Comparison of ENCODE assay signal across 12 cellular contexts in the genomic region with DNA sequence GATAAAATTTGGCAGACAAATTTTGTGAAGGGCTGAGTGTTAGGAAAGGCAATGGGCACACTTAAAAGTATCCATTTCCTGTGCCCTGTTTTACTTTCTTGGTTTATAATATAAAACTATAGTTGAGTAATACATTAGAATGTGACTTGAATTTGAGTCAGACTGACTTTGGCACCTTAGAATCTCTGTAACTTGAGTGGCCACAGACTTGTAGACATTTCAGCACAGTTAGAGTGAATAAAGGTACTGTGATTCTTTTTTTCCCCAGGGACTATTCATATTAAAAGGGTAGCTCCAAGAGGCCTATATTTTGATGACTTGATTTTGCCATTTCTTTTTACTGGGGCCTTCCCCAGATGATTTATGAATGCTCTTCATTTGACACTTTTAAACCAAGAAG. TPM values are rescaled to one million over a fixed set of nuclear protein-coding genes. Genes with fewer than 3 reads are reported as not detected.
A peak's percentile ranks its signal among the peaks of the same experiment; 100 is the strongest.
DNase-seq lines count a peak whose midpoint lies in the region; ATAC-seq and TF ChIP-seq lines count a peak whose summit lies in the region.
"Had no signal": no experiment of that assay in that cellular context is flagged by ENCODE, and none has a peak within 500 bp of the region (broad histone marks: within the 10 kb centered on the region; RNA-seq: fewer than 3 reads in every experiment).

No MANE protein-coding gene starts in this region.

- H3K36me3 ChIP-seq in aorta (ENCODE audit: control insufficient read depth in 1 of 2, insufficient read depth in 2 of 2, low read length in 1 of 2) = no peaks in the 10 kb centered on the region
- H3K36me3 ChIP-seq: colonic mucosa had no signal

- H3K27ac Mint-ChIP-seq in activated CD8-positive, alpha-beta T cell treated with anti-CD3 and anti-CD28 coated beads for 36 hours = peak overlapping the region; percentile 87
- no peak overlapping the region for H3K27ac Mint-ChIP-seq in activated CD8-positive, alpha-beta T cell treated with anti-CD3 and anti-CD28 coated beads, Interleukin-2, amount 10 ng/mL, durations not matched to agents 7 days and 5 days
- peak overlapping the region; percentile 35 for H3K27ac Mint-ChIP-seq in activated B cell treated with CpG ODN at 0.5 μM for 24 hours

- DNase-seq in activated CD8-positive, alpha-beta T cell treated with anti-CD3 and anti-CD28 coated beads for 36 hours = no peak
- DNase-seq in activated CD8-positive, alpha-beta T cell treated with anti-CD3 and anti-CD28 coated beads, Interleukin-2, amount 10 ng/mL, durations not matched to agents 7 days and 5 days = no peak
- DNase-seq in activated B cell treated with CpG ODN at 0.5 μM for 24 hours (no peak), fibroblast of mammary gland (ENCODE audit: low read depth) (peak; percentile 82), UCSD-AML1 (lab: John Stamatoyannopoulos, UW; ENCODE audit: unreplicated experiment) (no peak), aorta (no peak), SHP77 treated with DMSO at 0.1 percent for 48 hours (lab: John Stamatoyannopoulos, UW) (no peak)
- DNase-seq in stimulated activated naive CD8-positive, alpha-beta T cell treated with anti-CD3 and anti-CD28 coated beads, Interleukin-15, Interleukin-2, amounts not matched to agents 100 U/mL and 50 U/mL, for 24 hours = no peak
- DNase-seq: activated CD4-positive, alpha-beta T cell treated with anti-CD3 and anti-CD28 coated beads, Interleukin-2, amount 50 U/mL, for 48 hours; colonic mucosa; NCI-H1694 treated with DMSO at 0.1 percent for 48 hours; transverse colon had no signal

- H3K9me3 Mint-ChIP-seq in activated CD8-positive, alpha-beta T cell treated with anti-CD3 and anti-CD28 coated beads for 36 hours = no peaks in the 10 kb centered on the region
- H3K9me3 Mint-ChIP-seq in activated CD8-positive, alpha-beta T cell treated with anti-CD3 and anti-CD28 coated beads, Interleukin-2, amount 10 ng/mL, durations not matched to agents 7 days and 5 days (ENCODE audit: insufficient read depth) = no peaks in the 10 kb centered on the region
- no peaks in the 10 kb centered on the region for H3K9me3 Mint-ChIP-seq in activated B cell treated with CpG ODN at 0.5 μM for 24 hours

- H3K36me3 Mint-ChIP-seq in activated CD8-positive, alpha-beta T cell treated with anti-CD3 and anti-CD28 coated beads for 36 hours (ENCODE audit: low read depth) = peaks cover 21% of the 10 kb centered on the region
- peaks cover 41% of the 10 kb centered on the region for H3K36me3 Mint-ChIP-seq in activated CD8-positive, alpha-beta T cell treated with anti-CD3 and anti-CD28 coated beads, Interleukin-2, amount 10 ng/mL, durations not matched to agents 7 days and 5 days (ENCODE audit: low read depth)
- peaks cover 49% of the 10 kb centered on the region for H3K36me3 Mint-ChIP-seq in activated B cell treated with CpG ODN at 0.5 μM for 24 hours (ENCODE audit: low read depth)

- peaks cover 54% of the 10 kb centered on the region for H3K4me1 Mint-ChIP-seq in activated CD8-positive, alpha-beta T cell treated with anti-CD3 and anti-CD28 coated beads for 36 hours (ENCODE audit: low read depth)
- peaks cover 44% of the 10 kb centered on the region for H3K4me1 Mint-ChIP-seq in activated CD8-positive, alpha-beta T cell treated with anti-CD3 and anti-CD28 coated beads, Interleukin-2, amount 10 ng/mL, durations not matched to agents 7 days and 5 days (ENCODE audit: low read depth)
- peaks cover 26% of the 10 kb centered on the region for H3K4me1 Mint-ChIP-seq in activated B cell treated with CpG ODN at 0.5 μM for 24 hours

- no peaks in the 10 kb centered on the region for H3K27me3 Mint-ChIP-seq in activated CD8-positive, alpha-beta T cell treated with anti-CD3 and anti-CD28 coated beads for 36 hours
- no peaks in the 10 kb centered on the region for H3K27me3 Mint-ChIP-seq in activated CD8-positive, alpha-beta T cell treated with anti-CD3 and anti-CD28 coated beads, Interleukin-2, amount 10 ng/mL, durations not matched to agents 7 days and 5 days (ENCODE audit: low read depth)
- no peaks in the 10 kb centered on the region for H3K27me3 Mint-ChIP-seq in activated B cell treated with CpG ODN at 0.5 μM for 24 hours

- POLR2A ChIA-PET in activated CD8-positive, alpha-beta T cell treated with anti-CD3 and anti-CD28 coated beads for 36 hours (lab: Charles Lee) = interaction anchor here (0.6 to 1.2 kb wide), 2 partner anchors 16 to 111 kb away, joined by 3 to 4 read pairs; no protein-coding TSS in a partner anchor
- POLR2A ChIA-PET in activated CD8-positive, alpha-beta T cell treated with anti-CD3 and anti-CD28 coated beads, Interleukin-2, amount 10 ng/mL, durations not matched to agents 7 days and 5 days (lab: Charles Lee) = interaction anchor here (0.7 to 3.6 kb wide), 3 partner anchors 9 to 59 kb away, joined by 3 to 14 read pairs (median 4); partner anchors contain the start of gene GBF1
- POLR2A ChIA-PET in activated B cell treated with CpG ODN at 0.5 μM for 24 hours (lab: Charles Lee) = no interaction called here

- ATAC-seq in activated CD8-positive, alpha-beta T cell treated with anti-CD3 and anti-CD28 coated beads for 36 hours = peak; percentile 84
- no peak for ATAC-seq in activated CD8-positive, alpha-beta T cell treated with anti-CD3 and anti-CD28 coated beads, Interleukin-2, amount 10 ng/mL, durations not matched to agents 7 days and 5 days
- ATAC-seq in activated B cell treated with CpG ODN at 0.5 μM for 24 hours (ENCODE audit: low read depth) = no peak
- ATAC-seq in stimulated activated naive CD8-positive, alpha-beta T cell treated with anti-CD3 and anti-CD28 coated beads, Interleukin-15, Interleukin-2, amounts not matched to agents 100 U/mL and 50 U/mL, for 24 hours = peak; percentile 95
- no peak for ATAC-seq in aorta (ENCODE audit: low FRiP score)

- no peak overlapping the region for H3K27ac ChIP-seq in aorta (ENCODE audit: low read depth in 1 of 2, low read length in 2 of 2)
- H3K27ac ChIP-seq: colonic mucosa, transverse colon had no signal

- peaks cover 0 to 23% of the 10 kb centered on the region in 2 donors for H3K4me1 ChIP-seq in aorta (ENCODE audit: control insufficient read depth in 1 of 2, insufficient read depth in 2 of 2, low read length in 2 of 2)
- H3K4me1 ChIP-seq: colonic mucosa had no signal

- H3K4me3 Mint-ChIP-seq in activated CD8-positive, alpha-beta T cell treated with anti-CD3 and anti-CD28 coated beads for 36 hours = no peak overlapping the region
- H3K4me3 Mint-ChIP-seq in activated CD8-positive, alpha-beta T cell treated with anti-CD3 and anti-CD28 coated beads, Interleukin-2, amount 10 ng/mL, durations not matched to agents 7 days and 5 days = no peak overlapping the region
- no peak overlapping the region for H3K4me3 Mint-ChIP-seq in activated B cell treated with CpG ODN at 0.5 μM for 24 hours

- no peak for TF ChIP-seq CTCF in activated CD8-positive, alpha-beta T cell treated with anti-CD3 and anti-CD28 coated beads for 36 hours (IDR thresholded peaks at IDR 0.05)
- TF ChIP-seq CTCF in activated B cell treated with CpG ODN at 0.5 μM for 24 hours (IDR thresholded peaks at IDR 0.05) (no peak), fibroblast of mammary gland (conservative IDR thresholded peaks at IDR 0.05; ENCODE audit: control insufficient read depth, insufficient read depth, low read depth, low read length) (no peak)

- no peaks in the 10 kb centered on the region for H3K27me3 ChIP-seq in aorta (ENCODE audit: control insufficient read depth in 1 of 2, insufficient read depth in 2 of 2, low read length in 1 of 2)
- H3K27me3 ChIP-seq: colonic mucosa, transverse colon had no signal

- H3K4me3 ChIP-seq in fibroblast of mammary gland (ENCODE audit: control insufficient read depth, low read depth, low read length) (no peak overlapping the region), aorta (ENCODE audit: low read length in 2 of 2) (no peak overlapping the region)
- H3K4me3 ChIP-seq: colonic mucosa, transverse colon had no signal

- CTCF ChIA-PET in activated CD8-positive, alpha-beta T cell treated with anti-CD3 and anti-CD28 coated beads for 36 hours (lab: Charles Lee) = interaction anchor here (0.7 to 8.5 kb wide), 12 partner anchors 9 to 194 kb away, joined by 3 to 66 read pairs (median 5); partner anchors contain the start of gene PITX3
- CTCF ChIA-PET in activated CD8-positive, alpha-beta T cell treated with anti-CD3 and anti-CD28 coated beads, Interleukin-2, amount 10 ng/mL, durations not matched to agents 7 days and 5 days (lab: Charles Lee) = interaction anchor here (0.9 to 10.2 kb wide), 14 partner anchors 9 to 84 kb away, joined by 3 to 52 read pairs (median 4); no protein-coding TSS in a partner anchor
- CTCF ChIA-PET in activated B cell treated with CpG ODN at 0.5 μM for 24 hours (lab: Charles Lee) = interaction anchor here (1.4 kb wide), 1 partner anchor 83 kb away, joined by 3 read pairs; no protein-coding TSS in a partner anchor

- no peaks in the 10 kb centered on the region for H3K9me3 ChIP-seq in aorta (ENCODE audit: control insufficient read depth, low read length)
- H3K9me3 ChIP-seq: colonic mucosa, transverse colon had no signal

- intact Hi-C loops in activated CD8-positive, alpha-beta T cell treated with anti-CD3 and anti-CD28 coated beads for 36 hours (cut with micrococcal nuclease) = no loop called here
- intact Hi-C loops in activated B cell treated with CpG ODN at 0.5 μM for 24 hours (cut with micrococcal nuclease) = no loop called here
- intact Hi-C loops in aorta (cut with DNase I) = no loop called here

RNA-seq across cellular contexts. Expression of gene GBF1, which starts 22.4 kb away (rescaled TPM):
- total RNA-seq in activated CD8-positive, alpha-beta T cell treated with anti-CD3 and anti-CD28 coated beads for 36 hours = 10 to 100 TPM; 25.4 to 28.2 TPM
- 10 to 100 TPM; 39.8 to 42.9 TPM for total RNA-seq in activated CD8-positive, alpha-beta T cell treated with anti-CD3 and anti-CD28 coated beads, Interleukin-2, amount 10 ng/mL, durations not matched to agents 7 days and 5 days
- total RNA-seq in activated B cell treated with CpG ODN at 0.5 μM for 24 hours (40.8 and 44.3 TPM in 2 replicates), aorta (10 to 100 TPM; 41.9 to 44.0 TPM)
- 10 to 100 TPM in 1 of 2 donors, 1 to 10 TPM in 1; 7.1 to 23.3 TPM for polyA plus RNA-seq in aorta

RNA-seq across cellular contexts. Expression of gene PITX3, which starts 26.4 kb away (rescaled TPM):
- under 1 TPM in 1 of 2 experiments, not detected in 1; 0.23 TPM for total RNA-seq in activated CD8-positive, alpha-beta T cell treated with anti-CD3 and anti-CD28 coated beads for 36 hours
- total RNA-seq in activated CD8-positive, alpha-beta T cell treated with anti-CD3 and anti-CD28 coated beads, Interleukin-2, amount 10 ng/mL, durations not matched to agents 7 days and 5 days = not detected
- total RNA-seq in activated B cell treated with CpG ODN at 0.5 μM for 24 hours (not detected in 2 replicates), aorta (not detected)
- polyA plus RNA-seq in aorta = under 1 TPM in 1 of 2 donors, not detected in 1; 0.13 TPM
- total RNA-seq: colonic mucosa, transverse colon had no signal

RNA-seq across cellular contexts. Expression of gene ELOVL3, which starts 41.6 kb away (rescaled TPM):
- not detected for total RNA-seq in activated CD8-positive, alpha-beta T cell treated with anti-CD3 and anti-CD28 coated beads for 36 hours
- total RNA-seq in activated CD8-positive, alpha-beta T cell treated with anti-CD3 and anti-CD28 coated beads, Interleukin-2, amount 10 ng/mL, durations not matched to agents 7 days and 5 days = not detected
- total RNA-seq in activated B cell treated with CpG ODN at 0.5 μM for 24 hours (not detected in 2 replicates), aorta (not detected)
- polyA plus RNA-seq in aorta = not detected
- total RNA-seq: transverse colon had no signal

Comparison
In these comparisons a context has a peak if more than half of its experiments do, and no peak if none do; other contexts are left out.
1. ATAC-seq: peak in activated CD8-positive, alpha-beta T cell treated with anti-CD3 and anti-CD28 coated beads for 36 hours (single experiment) and stimulated activated naive CD8-positive, alpha-beta T cell treated with anti-CD3 and anti-CD28 coated beads, Interleukin-15, Interleukin-2, amounts not matched to agents 100 U/mL and 50 U/mL, for 24 hours (single experiment); none in activated CD8-positive, alpha-beta T cell treated with anti-CD3 and anti-CD28 coated beads, Interleukin-2, amount 10 ng/mL, durations not matched to agents 7 days and 5 days (single experiment), activated B cell treated with CpG ODN at 0.5 μM for 24 hours (single experiment) and aorta (single experiment).